Comparison of ENCODE assay signal across 12 cellular contexts in genomic region chr3:195035345-195036202, GRCh38.
A peak's percentile ranks its signal among the peaks of the same experiment; 100 is the strongest.
DNase-seq lines count a peak whose midpoint lies in the region; ATAC-seq and TF ChIP-seq lines count a peak whose summit lies in the region.
"Had no signal": no experiment of that assay in that cellular context is flagged by ENCODE, and none has a peak within 500 bp of the region (broad histone marks: within the 10 kb centered on the region; RNA-seq: fewer than 3 reads in every experiment).

No MANE protein-coding gene starts in this region.

- no peak overlapping the region for H3K27ac Mint-ChIP-seq in activated T-helper 17 cell treated with anti-CD3 and anti-CD28 coated beads, Interleukin-2, amount 50 U/mL, for 72 hours

- H3K27me3 ChIP-seq in BE2C = no peaks in the 10 kb centered on the region
- H3K27me3 ChIP-seq in H7 (ENCODE audit: control insufficient read depth, insufficient read depth, low read length) = peaks cover 6% of the 10 kb centered on the region
- H3K27me3 ChIP-seq: adrenal gland had no signal

- no peaks in the 10 kb centered on the region for H3K9me3 Mint-ChIP-seq in activated T-helper 17 cell treated with anti-CD3 and anti-CD28 coated beads, Interleukin-2, amount 50 U/mL, for 72 hours

- H3K4me1 Mint-ChIP-seq in activated T-helper 17 cell treated with anti-CD3 and anti-CD28 coated beads, Interleukin-2, amount 50 U/mL, for 72 hours = no peaks in the 10 kb centered on the region

- no peak for ATAC-seq in activated T-helper 17 cell treated with anti-CD3 and anti-CD28 coated beads, Interleukin-2, amount 50 U/mL, for 72 hours (replicated peaks)
- ATAC-seq in HG03460 (IDR thresholded peaks at IDR 0.05; ENCODE audit: unreplicated experiment) = no peak
- ATAC-seq in GM18498 (IDR thresholded peaks at IDR 0.05; ENCODE audit: unreplicated experiment) = no peak

- H3K4me3 Mint-ChIP-seq in activated T-helper 17 cell treated with anti-CD3 and anti-CD28 coated beads, Interleukin-2, amount 50 U/mL, for 72 hours = no peak overlapping the region

- H3K36me3 Mint-ChIP-seq in activated T-helper 17 cell treated with anti-CD3 and anti-CD28 coated beads, Interleukin-2, amount 50 U/mL, for 72 hours (ENCODE audit: low read depth) = no peaks in the 10 kb centered on the region

- no peaks in the 10 kb centered on the region for H3K9me3 ChIP-seq in BE2C
- H3K9me3 ChIP-seq: adrenal gland had no signal

- TF ChIP-seq CTCF in BE2C (IDR thresholded peaks at IDR 0.05; ENCODE audit: low read depth, low read length) = peak; percentile 42
- TF ChIP-seq CTCF in astrocyte of the cerebellum (IDR thresholded peaks at IDR 0.05; ENCODE audit: low read depth, low read length, missing control alignments) = peak; percentile 23

- H3K4me3 ChIP-seq in BE2C (ENCODE audit: low read depth, low read length) = no peak overlapping the region
- no peak overlapping the region; the same call in 1 of the 2 replicates for H3K4me3 ChIP-seq in H7 (ENCODE audit: insufficient read depth, low read depth, low read length)
- no peak overlapping the region for H3K4me3 ChIP-seq in astrocyte of the cerebellum (ENCODE audit: low read depth, low read length)
- H3K4me3 ChIP-seq: adrenal gland had no signal

- peaks cover 17% of the 10 kb centered on the region for H3K27me3 Mint-ChIP-seq in activated T-helper 17 cell treated with anti-CD3 and anti-CD28 coated beads, Interleukin-2, amount 50 U/mL, for 72 hours

- H3K4me1 ChIP-seq in BE2C = peaks cover 9% of the 10 kb centered on the region
- H3K4me1 ChIP-seq: adrenal gland had no signal

- H3K36me3 ChIP-seq in BE2C (no peaks in the 10 kb centered on the region), H7 (replicated peaks; ENCODE audit: control insufficient read depth, insufficient read depth, low read length) (no peaks in the 10 kb centered on the region)
- H3K36me3 ChIP-seq: adrenal gland had no signal

- DNase-seq in BE2C (no peak), H7 (peak; percentile 87), astrocyte of the cerebellum (ENCODE audit: low read depth) (no peak), left kidney (ENCODE audit: low read depth, low spot score) (peak; percentile 40), A172 (ENCODE audit: low spot score) (no peak)
- DNase-seq: activated CD8-positive, alpha-beta memory T cell treated with anti-CD3 and anti-CD28 coated beads, Interleukin-2, amount 50 U/mL, for 48 hours; NCI-H187; small intestine had no signal

- in situ Hi-C loops in astrocyte of the cerebellum (cut with HindIII; ENCODE audit: low sequenced_read_pairs) = no loop called here

Comparison
In these comparisons a context has a peak if more than half of its experiments do, and no peak if none do; other contexts are left out.
1. DNase-seq: peak in H7 (single experiment) and left kidney (single experiment); none in BE2C (single experiment), astrocyte of the cerebellum (single experiment) and A172 (single experiment).